Comparison of ENCODE assay signal across 8 cellular contexts in genomic region chr6:36594816-36595167, GRCh38. TPM values are rescaled to one million over a fixed set of nuclear protein-coding genes. Genes with fewer than 3 reads are reported as not detected.
A peak's percentile ranks its signal among the peaks of the same experiment; 100 is the strongest.
DNase-seq lines count a peak whose midpoint lies in the region; ATAC-seq, FAIRE-seq and TF ChIP-seq lines count a peak whose summit lies in the region.

No MANE protein-coding gene starts in this region.

- H3K27ac ChIP-seq in HUES48 (ENCODE audit: low read depth, low read length): peak overlapping the region; percentile 97
- H3K27ac ChIP-seq in GM12878 (ENCODE audit: control insufficient read depth, insufficient read depth): peak overlapping the region; percentile 87
- peak overlapping the region; percentile 95 to 99 for H3K27ac ChIP-seq in thoracic aorta

- no peaks in the 10 kb centered on the region for H3K9me3 ChIP-seq in HUES48 (ENCODE audit: control insufficient read depth, insufficient read depth, low read length)
- no peaks in the 10 kb centered on the region for H3K9me3 ChIP-seq in GM12878 (replicated peaks; ENCODE audit: control insufficient read depth, insufficient read depth, low read length)
- no peaks in the 10 kb centered on the region for H3K9me3 ChIP-seq in thoracic aorta

- FAIRE-seq in GM12878 (lab: Jason Lieb, UNC): no peak
- no peak for FAIRE-seq in urothelium cell line (lab: Jason Lieb, UNC)

- no TSS peak for BruUV-seq in GM12878 (replicated peaks; lab: Mats Ljungman, UMichigan)

- H3K27me3 ChIP-seq in HUES48 (ENCODE audit: control insufficient read depth, insufficient read depth, low read length) (no peaks in the 10 kb centered on the region), GM12878 (replicated peaks in 1 of 2; ENCODE audit: control insufficient read depth in 2 of 2, insufficient read depth in 2 of 2, low read length in 1 of 2) (no peaks in the 10 kb centered on the region), thoracic aorta (replicated peaks; ENCODE audit: insufficient read depth) (no peaks in the 10 kb centered on the region)

- peak overlapping the region; percentile 34; the same call in 1 of the 2 replicates for H3K4me2 ChIP-seq in GM12878 (ENCODE audit: control insufficient read depth, insufficient read depth)

- H3K4me1 ChIP-seq in HUES48 (ENCODE audit: control insufficient read depth, insufficient read depth, low read length) (peaks cover 19% of the 10 kb centered on the region), GM12878 (ENCODE audit: control insufficient read depth, insufficient read depth, low read length) (peaks cover 11% of the 10 kb centered on the region), thoracic aorta (ENCODE audit: control insufficient read depth in 1 of 2, low read depth in 2 of 2) (peaks cover 28 to 41% of the 10 kb centered on the region in 2 donors)

- H3K36me3 ChIP-seq in HUES48 (ENCODE audit: control insufficient read depth, insufficient read depth, low read length) (peaks cover 45% of the 10 kb centered on the region), GM12878 (ENCODE audit: control insufficient read depth in 2 of 2, insufficient read depth in 2 of 2, low read length in 1 of 2) (peaks cover 13 to 18% of the 10 kb centered on the region in 2 experiments), thoracic aorta (peaks cover 25% of the 10 kb centered on the region)

- RAD21 ChIA-PET in GM12878 (lab: Charles Lee; ENCODE audit: unreplicated experiment): interaction anchor here (0.7 to 1.4 kb wide), 2 partner anchors 68 to 87 kb away, joined by 3 read pairs; no protein-coding TSS in a partner anchor

- TF ChIP-seq POLR2A in GM12878 (IDR thresholded peaks at IDR 0.05; ENCODE audit: low read depth, low read length): no peak

- TF ChIP-seq CTCF in GM12878 (IDR thresholded peaks at IDR 0.05 in 2 of 3, conservative IDR thresholded peaks at IDR 0.05 in 1 of 3; ENCODE audit: control insufficient read depth in 2 of 3, extremely low read depth in 1 of 3, insufficient read depth in 1 of 3, low read depth in 3 of 3, low read length in 3 of 3) (no peak), thoracic aorta (IDR thresholded peaks at IDR 0.05) (no peak)

- no peak for TF ChIP-seq RAD21 in GM12878 (IDR thresholded peaks at IDR 0.05; ENCODE audit: insufficient read depth, low read depth, low read length)

- 1% methylated on average over 7 of the region's 7 CpGs for WGBS in GM12878 (ENCODE audit: insufficient coverage, insufficient replicate concordance, low lambda C conversion rate, missing lambda C conversion rate)

- in situ Hi-C loops in GM12878 (cut with MboI): no loop called here

- CTCF ChIA-PET in GM12878 (lab: Yijun Ruan, JAX): interaction anchor here (0.6 to 4.0 kb wide), 3 partner anchors 20 to 167 kb away, joined by 3 to 29 read pairs (median 3); no protein-coding TSS in a partner anchor

- no peak for ATAC-seq in GM12878
- ATAC-seq in left lobe of liver: no peak
- no peak for ATAC-seq in thoracic aorta (ENCODE audit: insufficient number of reproducible peaks, low FRiP score, low read depth)

- intact Hi-C loops in GM12878 (cut with micrococcal nuclease; ENCODE audit: unreplicated experiment): loop anchor here (1.0 to 5.0 kb wide), 3 partner anchors 47 to 172 kb away; partner anchors contain the start of genes KCTD20, PXT1 and STK38

- no peak for TF ChIP-seq EP300 in GM12878 (IDR thresholded peaks at IDR 0.05; ENCODE audit: borderline replicate concordance in 1 of 2, control insufficient read depth in 1 of 2, low read depth in 2 of 2, low read length in 2 of 2)

- H3K4me3 ChIP-seq in HUES48 (ENCODE audit: low read depth, low read length) (peak overlapping the region; percentile 93), GM12878 (peak overlapping the region; percentile 100), thoracic aorta (peak overlapping the region; percentile 98)

- peaks cover 61% of the 10 kb centered on the region for H3K79me2 ChIP-seq in GM12878 (ENCODE audit: control insufficient read depth, insufficient read depth, low read length)

- POLR2A ChIA-PET in GM12878 (lab: Charles Lee): interaction anchor here (0.6 to 2.3 kb wide), 13 partner anchors 12 to 1383 kb away, joined by 3 to 14 read pairs (median 4); partner anchors contain the start of genes CDKN1A and MAPK14

- DNase-seq in A172 (ENCODE audit: low spot score) (peak; percentile 45), GM12878 (ENCODE audit: low read depth, low spot score) (no peak), left lobe of liver (ENCODE audit: low spot score) (peak; percentile 19), thoracic aorta (ENCODE audit: low spot score) (no peak), SHP77 (lab: John Stamatoyannopoulos, UW) (no peak), Ammon's horn (ENCODE audit: low spot score) (no peak), urothelium cell line (ENCODE audit: low spot score) (no peak)

- SMC1A ChIA-PET in GM12878 (lab: Charles Lee; ENCODE audit: uncharacterized antibody, unreplicated experiment): interaction anchor here (0.5 to 1.3 kb wide), 7 partner anchors 11 to 233 kb away, joined by 3 to 4 read pairs (median 3); partner anchors contain the start of gene CDKN1A

- peaks cover 9% of the 10 kb centered on the region; the same call in 1 of the 2 replicates for H4K20me1 ChIP-seq in GM12878 (ENCODE audit: control insufficient read depth, insufficient read depth)

- no peak overlapping the region for H2AFZ ChIP-seq in GM12878 (ENCODE audit: control insufficient read depth, low read depth, low read length)

- H3K9ac ChIP-seq in HUES48 (ENCODE audit: low read depth, low read length): peak overlapping the region; percentile 100
- peak overlapping the region; percentile 97 for H3K9ac ChIP-seq in GM12878 (ENCODE audit: control insufficient read depth, insufficient read depth, low read length)

TF ChIP-seq in GM12878, 131 proteins besides CTCF, POLR2A, EP300 and RAD21 (continues in another document):
- 0 out of 3 replicates have a peak, but pooled peaks have one; percentile 11 for TF ChIP-seq POU2F2 (IDR thresholded peaks at IDR 0.05; ENCODE audit: borderline replicate concordance, low read depth, low read length)

RNA-seq across cellular contexts. Expression of gene SRSF3, which starts 0.6 kb away (rescaled TPM):
- total RNA-seq in A172 (2014; rRNA removed; shearing (Covaris generic)): 238 and 255 TPM in 2 replicates
- 206 and 241 TPM in 2 replicates for total RNA-seq in GM12878 (2013; cell fraction: nucleolus; rRNA removed)
- total RNA-seq in GM12878 (2014; rRNA removed) (195 and 229 TPM in 2 replicates), GM12878 (2014; rRNA removed; fragmentation: Illumina TruSeq; extraction: Trizol) (240 and 256 TPM in 2 replicates), GM12878 (2021) (456 and 467 TPM in 2 replicates), left lobe of liver (58.7 TPM), thoracic aorta (100 to 1,000 TPM in 1 of 2 donors, 10 to 100 TPM in 1; 88.5 to 120 TPM)
- 111 TPM for polyA plus RNA-seq in GM12878 (2011; ENCODE audit: low read depth)
- polyA plus RNA-seq in GM12878 (2011; rRNA removed) (499 and 606 TPM in 2 replicates), GM12878 (2014; fragmentation: Illumina TruSeq; extraction: Trizol) (314 and 338 TPM in 2 replicates), GM12878 (2014; fragmentation: Nextera tagmentation; extraction: Ambion mirVana) (1,000 to 10,000 TPM in 1 of 2 experiments, 100 to 1,000 TPM in 1; 971 to 1,377 TPM), GM12878 (2014; rRNA removed) (482 and 486 TPM in 2 replicates), GM12878 (2016; fragmentation: Nextera tagmentation; extraction: Ambion mirVana) (100 to 1,000 TPM; 569 to 577 TPM)
- 365 and 371 TPM in 2 replicates for polyA plus RNA-seq in GM12878 (2011; cell fraction: cytosol; rRNA removed)
- 363 and 479 TPM in 2 replicates for polyA plus RNA-seq in GM12878 (2011; cell fraction: nucleus; rRNA removed)
- 225 and 308 TPM in 2 replicates for polyA plus RNA-seq in GM12878 (2012)
- 211 and 244 TPM in 2 replicates for polyA minus RNA-seq in GM12878 (2011; rRNA and poly(A)+ RNA removed)
- 69.4 and 86.1 TPM in 2 replicates for polyA minus RNA-seq in GM12878 (2011; cell fraction: cytosol; rRNA and poly(A)+ RNA removed)
- polyA minus RNA-seq in GM12878 (2011; cell fraction: nucleus; rRNA and poly(A)+ RNA removed): 133 and 210 TPM in 2 replicates

RNA-seq across cellular contexts. Expression of gene STK38, which starts 47.5 kb away (rescaled TPM):
- 23.7 and 25.3 TPM in 2 replicates for total RNA-seq in A172 (2014; rRNA removed; shearing (Covaris generic))
- 26.5 and 28.5 TPM in 2 replicates for total RNA-seq in GM12878 (2013; cell fraction: nucleolus; rRNA removed)
- 9.4 and 10.5 TPM in 2 replicates for total RNA-seq in GM12878 (2014; rRNA removed)
- total RNA-seq in GM12878 (2014; rRNA removed; fragmentation: Illumina TruSeq; extraction: Trizol): 13.6 and 13.7 TPM in 2 replicates
- 13.1 and 15.4 TPM in 2 replicates for total RNA-seq in GM12878 (2021)
- polyA plus RNA-seq in GM12878 (2011; ENCODE audit: low read depth): 10.0 TPM
- polyA plus RNA-seq in GM12878 (2011; rRNA removed): 13.5 and 17.0 TPM in 2 replicates
- 7.0 and 10.3 TPM in 2 replicates for polyA plus RNA-seq in GM12878 (2011; cell fraction: cytosol; rRNA removed)
- polyA plus RNA-seq in GM12878 (2011; cell fraction: nucleus; rRNA removed): 18.9 and 19.3 TPM in 2 replicates
- polyA plus RNA-seq in GM12878 (2012): 10.1 and 13.7 TPM in 2 replicates
- 18.7 and 22.1 TPM in 2 replicates for polyA plus RNA-seq in GM12878 (2014; fragmentation: Illumina TruSeq; extraction: Trizol)
- 1 to 10 TPM; 4.1 to 6.6 TPM for polyA plus RNA-seq in GM12878 (2014; fragmentation: Nextera tagmentation; extraction: Ambion mirVana)
- 11.2 and 11.8 TPM in 2 replicates for polyA plus RNA-seq in GM12878 (2014; rRNA removed)
- 10 to 100 TPM; 17.1 to 17.5 TPM for polyA plus RNA-seq in GM12878 (2016; fragmentation: Nextera tagmentation; extraction: Ambion mirVana)
- 6.7 and 7.2 TPM in 2 replicates for polyA minus RNA-seq in GM12878 (2011; rRNA and poly(A)+ RNA removed)
- polyA minus RNA-seq in GM12878 (2011; cell fraction: cytosol; rRNA and poly(A)+ RNA removed): 3.7 and 5.0 TPM in 2 replicates
- polyA minus RNA-seq in GM12878 (2011; cell fraction: nucleus; rRNA and poly(A)+ RNA removed): 5.0 and 7.3 TPM in 2 replicates
- 13.5 TPM for total RNA-seq in left lobe of liver
- 10 to 100 TPM; 23.1 to 23.2 TPM for total RNA-seq in thoracic aorta

Comparison
In these comparisons a context has a peak if more than half of its experiments do, and no peak if none do; other contexts are left out.
1. DNase-seq: peak in A172 (single experiment) and left lobe of liver (single experiment); none in GM12878 (single experiment), thoracic aorta (single experiment), SHP77 (0 of 2), Ammon's horn (single experiment) and urothelium cell line (single experiment).
2. Peak in every context shown above with its lines, with median percentiles within 50 percentile points of each other: H3K27ac ChIP-seq and H3K4me3 ChIP-seq.